ENCODE assay signal across 16 cellular contexts in the genomic region with DNA sequence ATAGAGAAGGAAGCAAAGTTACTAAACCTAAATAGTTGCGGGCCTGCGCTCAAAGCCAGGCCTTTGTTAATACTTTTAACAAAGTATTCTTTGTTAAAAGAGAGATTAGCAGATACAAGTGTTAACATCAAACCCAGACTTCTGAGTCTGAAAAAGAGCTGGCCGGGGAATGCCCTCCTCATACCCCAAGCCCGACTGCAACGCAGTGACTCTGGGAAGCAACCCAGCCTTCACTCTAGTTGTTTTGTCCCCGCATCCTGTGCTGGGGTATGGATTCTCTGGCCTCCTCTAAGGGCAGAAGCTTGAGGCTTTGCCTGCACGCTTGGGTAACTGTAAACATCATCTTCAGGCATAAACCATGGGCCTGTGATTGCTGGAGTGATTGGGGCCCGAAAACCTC. TPM values are rescaled to one million over a fixed set of nuclear protein-coding genes. Genes with fewer than 3 reads are reported as not detected.
DNase-seq lines count a peak whose midpoint lies in the region; ATAC-seq, FAIRE-seq and TF ChIP-seq lines count a peak whose summit lies in the region.
"Had no signal": no experiment of that assay in that cellular context is flagged by ENCODE, and none has a peak within 500 bp of the region (broad histone marks: within the 10 kb centered on the region; RNA-seq: fewer than 3 reads in every experiment).

No MANE protein-coding gene starts in this region.

- H3K36me3 ChIP-seq in CD8-positive, alpha-beta memory T cell (ENCODE audit: insufficient read depth, low read length) = peaks cover 68% of the 10 kb centered on the region
- peaks cover 7% of the 10 kb centered on the region for H3K36me3 ChIP-seq in neural progenitor cell

- no peaks in the 10 kb centered on the region for H3K79me2 ChIP-seq in neural progenitor cell (ENCODE audit: low read depth)

- no peak overlapping the region for H3K27ac ChIP-seq in CD8-positive, alpha-beta memory T cell (ENCODE audit: low read depth, low read length)
- H3K27ac ChIP-seq in neural progenitor cell = no peak overlapping the region
- H3K27ac ChIP-seq: prostate gland had no signal

- peak overlapping the region; percentile 68 to 93 (median 82) for H3K27ac Mint-ChIP-seq in CD14-positive monocyte
- peak overlapping the region in 7 of 8 donors; percentile 27 to 94 (median 70) for H3K27ac Mint-ChIP-seq in CD8-positive, alpha-beta memory T cell
- peak overlapping the region in 4 of 5 experiments; percentile 41 to 85 (median 66) for H3K27ac Mint-ChIP-seq in brain
- H3K27ac Mint-ChIP-seq in neural progenitor cell = peak overlapping the region; percentile 64
- no peak overlapping the region for H3K27ac Mint-ChIP-seq in HFFc6

- H2AFZ ChIP-seq in neural progenitor cell (replicated peaks) = no peak overlapping the region

- H3K36me3 Mint-ChIP-seq in CD14-positive monocyte (peaks cover 84 to 97% of the 10 kb centered on the region in 2 donors), brain (peaks cover 11% of the 10 kb centered on the region), neural progenitor cell (peaks cover 20% of the 10 kb centered on the region), HFFc6 (ENCODE audit: low read depth) (peaks cover 18% of the 10 kb centered on the region)
- peaks cover 4 to 88% (median 33%) of the 10 kb centered on the region in 3 donors for H3K36me3 Mint-ChIP-seq in CD8-positive, alpha-beta memory T cell

- no peak for ATAC-seq in GM19035 (IDR thresholded peaks at IDR 0.05; ENCODE audit: unreplicated experiment)
- ATAC-seq: mucosa of descending colon had no signal

- intact Hi-C loops in CD14-positive monocyte (cut with micrococcal nuclease) = no loop called here

- POLR2A ChIA-PET in CD8-positive, alpha-beta memory T cell (lab: Charles Lee) = interaction anchor here (1.3 kb wide), 1 partner anchor 37 kb away, joined by 3 read pairs; no protein-coding TSS in a partner anchor

- no peak overlapping the region for H3K4me2 ChIP-seq in neural progenitor cell

- H3K4me1 Mint-ChIP-seq in CD14-positive monocyte = peaks cover 29% of the 10 kb centered on the region
- H3K4me1 Mint-ChIP-seq in CD8-positive, alpha-beta memory T cell = peaks cover 18 to 30% (median 22%) of the 10 kb centered on the region in 3 donors
- H3K4me1 Mint-ChIP-seq in brain = peaks cover 8% of the 10 kb centered on the region
- peaks cover 6% of the 10 kb centered on the region for H3K4me1 Mint-ChIP-seq in neural progenitor cell
- peaks cover 6% of the 10 kb centered on the region; the same call in 1 of the 2 replicates for H3K4me1 Mint-ChIP-seq in HFFc6 (ENCODE audit: low read depth)

- no peak overlapping the region for H3K9ac ChIP-seq in neural progenitor cell

- H3K27me3 Mint-ChIP-seq in CD14-positive monocyte (ENCODE audit: low read depth in 3 of 3) (no peaks in the 10 kb centered on the region), brain (no peaks in the 10 kb centered on the region), neural progenitor cell (ENCODE audit: insufficient read depth, low read depth) (peaks cover 3% of the 10 kb centered on the region), HFFc6 (ENCODE audit: insufficient read depth) (peaks cover 4% of the 10 kb centered on the region; the same call in 1 of the 2 replicates)
- H3K27me3 Mint-ChIP-seq in CD8-positive, alpha-beta memory T cell = no peaks in the 10 kb centered on the region

- CTCF ChIA-PET in CD8-positive, alpha-beta memory T cell (lab: Charles Lee) = interaction anchor here (3.3 to 3.8 kb wide), 2 partner anchors 12 to 40 kb away, joined by 15 to 18 read pairs; no protein-coding TSS in a partner anchor

- no peaks in the 10 kb centered on the region for H3K9me3 Mint-ChIP-seq in CD14-positive monocyte
- H3K9me3 Mint-ChIP-seq in CD8-positive, alpha-beta memory T cell = no peaks in the 10 kb centered on the region
- H3K9me3 Mint-ChIP-seq in brain = no peaks in the 10 kb centered on the region
- no peaks in the 10 kb centered on the region for H3K9me3 Mint-ChIP-seq in neural progenitor cell
- no peaks in the 10 kb centered on the region for H3K9me3 Mint-ChIP-seq in HFFc6

- DNase-seq in CD14-positive monocyte (ENCODE audit: low spot score) (no peak), neural progenitor cell (ENCODE audit: low spot score) (no peak), urothelium cell line (ENCODE audit: low spot score) (no peak), HFFc6 (no peak)
- DNase-seq in CD8-positive, alpha-beta memory T cell = no peak
- DNase-seq: central memory CD4-positive, alpha-beta T cell; COR-L47; NCI-H1105 treated with DMSO at 0.1 percent for 48 hours; NCI-H2227 treated with DMSO at 0.1 percent for 48 hours; OCI-M1; stimulated activated CD4-positive, alpha-beta T cell treated with anti-CD3 and anti-CD28 coated beads, Interleukin-15, amount 100 ng/mL, for 24 hours had no signal

- no peak overlapping the region for H3K4me3 ChIP-seq in CD8-positive, alpha-beta memory T cell (ENCODE audit: low read length)
- H3K4me3 ChIP-seq in neural progenitor cell = no peak overlapping the region
- H3K4me3 ChIP-seq: mucosa of descending colon, prostate gland had no signal

- H3K4me1 ChIP-seq in CD8-positive, alpha-beta memory T cell (ENCODE audit: insufficient read depth, low read length) = peaks cover 14% of the 10 kb centered on the region
- no peaks in the 10 kb centered on the region for H3K4me1 ChIP-seq in neural progenitor cell
- H3K4me1 ChIP-seq: prostate gland had no signal

- no peak for FAIRE-seq in urothelium cell line (lab: Jason Lieb, UNC)
- FAIRE-seq: GM18507 had no signal

- no peaks in the 10 kb centered on the region for H4K20me1 ChIP-seq in neural progenitor cell (ENCODE audit: low read depth)

- TF ChIP-seq CTCF in CD14-positive monocyte (IDR thresholded peaks at IDR 0.05) (no peak), brain (conservative IDR thresholded peaks at IDR 0.05) (no peak), neural progenitor cell (IDR thresholded peaks at IDR 0.05) (no peak), HFFc6 (IDR thresholded peaks at IDR 0.05) (no peak)

- H3K27me3 ChIP-seq in CD8-positive, alpha-beta memory T cell (ENCODE audit: insufficient read depth, low read length, poor library complexity, severe bottlenecking) = no peaks in the 10 kb centered on the region
- no peaks in the 10 kb centered on the region for H3K27me3 ChIP-seq in neural progenitor cell

- H3F3A ChIP-seq in neural progenitor cell (ENCODE audit: low read depth) = peaks cover 3% of the 10 kb centered on the region

- H3K4me3 Mint-ChIP-seq in CD14-positive monocyte = no peak overlapping the region
- peak overlapping the region in 1 of 7 donors; percentile 65 for H3K4me3 Mint-ChIP-seq in CD8-positive, alpha-beta memory T cell
- no peak overlapping the region for H3K4me3 Mint-ChIP-seq in brain
- H3K4me3 Mint-ChIP-seq in neural progenitor cell = no peak overlapping the region
- no peak overlapping the region for H3K4me3 Mint-ChIP-seq in HFFc6

- no peaks in the 10 kb centered on the region for H3K9me3 ChIP-seq in CD8-positive, alpha-beta memory T cell (ENCODE audit: low read length)
- H3K9me3 ChIP-seq in neural progenitor cell (ENCODE audit: low read depth) = no peaks in the 10 kb centered on the region
- H3K9me3 ChIP-seq: mucosa of descending colon, prostate gland had no signal

RNA-seq across cellular contexts. Expression of a gene that starts 48.3 kb away (rescaled TPM):
- polyA plus RNA-seq in CD14-positive monocyte = 10 to 100 TPM; 53.1 to 91.5 TPM
- 10 to 100 TPM; 76.6 to 83.4 TPM for total RNA-seq in CD8-positive, alpha-beta memory T cell
- polyA plus RNA-seq in CD8-positive, alpha-beta memory T cell = 88.1 TPM
- polyA plus RNA-seq in brain (ENCODE audit: insufficient read depth, low read depth, low replicate concordance) = 0.66 TPM
- 2.5 and 13.2 TPM in 2 replicates for total RNA-seq in neural progenitor cell (ENCODE audit: low replicate concordance)
- 10 to 100 TPM; 32.7 to 48.1 (median 41.9) TPM for total RNA-seq in HFFc6 (2021; fragmentation: NEBNext Ultra II Directional; extraction: Animal tissue kit (Norgen Biotek cat#: 25700))

RNA-seq across cellular contexts. Expression of a gene that starts 54.1 kb away (rescaled TPM):
- polyA plus RNA-seq in CD14-positive monocyte (10 to 100 TPM; 11.4 to 21.2 TPM), brain (ENCODE audit: insufficient read depth, low read depth, low replicate concordance) (65.3 TPM)
- 100 to 1,000 TPM; 101 to 103 TPM for total RNA-seq in CD8-positive, alpha-beta memory T cell
- 55.7 TPM for polyA plus RNA-seq in CD8-positive, alpha-beta memory T cell
- total RNA-seq in neural progenitor cell (ENCODE audit: low replicate concordance) = 112 and 164 TPM in 2 replicates
- total RNA-seq in HFFc6 (2021; fragmentation: NEBNext Ultra II Directional; extraction: Animal tissue kit (Norgen Biotek cat#: 25700)) = 10 to 100 TPM; 50.5 to 65.0 (median 63.0) TPM
